ENCODE assay signal across 9 cellular contexts in genomic region chr2:65031341-65032015, GRCh38. TPM values are rescaled to one million over a fixed set of nuclear protein-coding genes. Genes with fewer than 3 reads are reported as not detected.
DNase-seq lines count a peak whose midpoint lies in the region; ATAC-seq lines count a peak whose summit lies in the region.
"Had no signal": no experiment of that assay in that cellular context is flagged by ENCODE, and none has a peak within 500 bp of the region (broad histone marks: within the 10 kb centered on the region; RNA-seq: fewer than 3 reads in every experiment).

No MANE protein-coding gene starts in this region.

- no peak overlapping the region for H3K27ac Mint-ChIP-seq in activated CD4-positive, alpha-beta memory T cell treated with anti-CD3 and anti-CD28 coated beads for 36 hours
- no peak overlapping the region for H3K27ac Mint-ChIP-seq in activated CD4-positive, alpha-beta memory T cell treated with anti-CD3 and anti-CD28 coated beads, Interleukin-2, amount 10 ng/mL, durations not matched to agents 7 days and 5 days
- peak overlapping the region; percentile 34 for H3K27ac Mint-ChIP-seq in activated T-helper 17 cell treated with anti-CD3 and anti-CD28 coated beads, Interleukin-2, amount 50 U/mL, for 72 hours

- H3K9me3 ChIP-seq in SJCRH30 (replicated peaks): no peaks in the 10 kb centered on the region
- H3K9me3 ChIP-seq: heart right ventricle had no signal

- DNase-seq in activated CD4-positive, alpha-beta memory T cell treated with anti-CD3 and anti-CD28 coated beads for 36 hours: peak; percentile 13
- DNase-seq in activated CD4-positive, alpha-beta memory T cell treated with anti-CD3 and anti-CD28 coated beads, Interleukin-2, amount 10 ng/mL, durations not matched to agents 7 days and 5 days: no peak
- DNase-seq in NAMALWA (ENCODE audit: low spot score): peak; percentile 76
- peak; percentile 75 for DNase-seq in pons (ENCODE audit: low spot score)
- DNase-seq in SJCRH30: no peak
- no peak for DNase-seq in NCI-H1930 (lab: John Stamatoyannopoulos, UW)
- DNase-seq in activated CD4-positive, alpha-beta T cell treated with anti-CD3 and anti-CD28 coated beads, Interleukin-2, amount 50 U/mL, for 48 hours: no peak
- DNase-seq: heart right ventricle had no signal

- H3K4me3 Mint-ChIP-seq in activated CD4-positive, alpha-beta memory T cell treated with anti-CD3 and anti-CD28 coated beads for 36 hours: no peak overlapping the region
- no peak overlapping the region for H3K4me3 Mint-ChIP-seq in activated CD4-positive, alpha-beta memory T cell treated with anti-CD3 and anti-CD28 coated beads, Interleukin-2, amount 10 ng/mL, durations not matched to agents 7 days and 5 days
- peak overlapping the region; percentile 54 for H3K4me3 Mint-ChIP-seq in activated T-helper 17 cell treated with anti-CD3 and anti-CD28 coated beads, Interleukin-2, amount 50 U/mL, for 72 hours

- CTCF ChIA-PET in activated CD4-positive, alpha-beta memory T cell treated with anti-CD3 and anti-CD28 coated beads for 36 hours (lab: Charles Lee): interaction anchor here (1.0 to 14.0 kb wide), 5 partner anchors 9 to 112 kb away, joined by 3 to 232 read pairs (median 6); no protein-coding TSS in a partner anchor
- CTCF ChIA-PET in activated CD4-positive, alpha-beta memory T cell treated with anti-CD3 and anti-CD28 coated beads, Interleukin-2, amount 10 ng/mL, durations not matched to agents 7 days and 5 days (lab: Charles Lee): interaction anchor here (0.7 to 6.2 kb wide), 2 partner anchors 114 to 117 kb away, joined by 3 to 53 read pairs; no protein-coding TSS in a partner anchor

- peaks cover 23% of the 10 kb centered on the region for H3K4me1 Mint-ChIP-seq in activated CD4-positive, alpha-beta memory T cell treated with anti-CD3 and anti-CD28 coated beads for 36 hours (ENCODE audit: low read depth)
- peaks cover 23% of the 10 kb centered on the region for H3K4me1 Mint-ChIP-seq in activated CD4-positive, alpha-beta memory T cell treated with anti-CD3 and anti-CD28 coated beads, Interleukin-2, amount 10 ng/mL, durations not matched to agents 7 days and 5 days
- H3K4me1 Mint-ChIP-seq in activated T-helper 17 cell treated with anti-CD3 and anti-CD28 coated beads, Interleukin-2, amount 50 U/mL, for 72 hours: peaks cover 12% of the 10 kb centered on the region

- no peaks in the 10 kb centered on the region for H3K27me3 Mint-ChIP-seq in activated CD4-positive, alpha-beta memory T cell treated with anti-CD3 and anti-CD28 coated beads for 36 hours
- no peaks in the 10 kb centered on the region for H3K27me3 Mint-ChIP-seq in activated CD4-positive, alpha-beta memory T cell treated with anti-CD3 and anti-CD28 coated beads, Interleukin-2, amount 10 ng/mL, durations not matched to agents 7 days and 5 days
- no peaks in the 10 kb centered on the region for H3K27me3 Mint-ChIP-seq in activated T-helper 17 cell treated with anti-CD3 and anti-CD28 coated beads, Interleukin-2, amount 50 U/mL, for 72 hours

- no peaks in the 10 kb centered on the region for H3K9me3 Mint-ChIP-seq in activated CD4-positive, alpha-beta memory T cell treated with anti-CD3 and anti-CD28 coated beads for 36 hours
- no peaks in the 10 kb centered on the region for H3K9me3 Mint-ChIP-seq in activated CD4-positive, alpha-beta memory T cell treated with anti-CD3 and anti-CD28 coated beads, Interleukin-2, amount 10 ng/mL, durations not matched to agents 7 days and 5 days
- no peaks in the 10 kb centered on the region for H3K9me3 Mint-ChIP-seq in activated T-helper 17 cell treated with anti-CD3 and anti-CD28 coated beads, Interleukin-2, amount 50 U/mL, for 72 hours

- no peaks in the 10 kb centered on the region for H3K36me3 Mint-ChIP-seq in activated CD4-positive, alpha-beta memory T cell treated with anti-CD3 and anti-CD28 coated beads for 36 hours
- no peaks in the 10 kb centered on the region for H3K36me3 Mint-ChIP-seq in activated CD4-positive, alpha-beta memory T cell treated with anti-CD3 and anti-CD28 coated beads, Interleukin-2, amount 10 ng/mL, durations not matched to agents 7 days and 5 days (ENCODE audit: low read depth)
- H3K36me3 Mint-ChIP-seq in activated T-helper 17 cell treated with anti-CD3 and anti-CD28 coated beads, Interleukin-2, amount 50 U/mL, for 72 hours (ENCODE audit: low read depth): no peaks in the 10 kb centered on the region

- no peaks in the 10 kb centered on the region for H3K36me3 ChIP-seq in SJCRH30
- H3K36me3 ChIP-seq: heart right ventricle had no signal

- H3K27me3 ChIP-seq in SJCRH30: no peaks in the 10 kb centered on the region
- H3K27me3 ChIP-seq: heart right ventricle had no signal

- ATAC-seq in activated T-helper 17 cell treated with anti-CD3 and anti-CD28 coated beads, Interleukin-2, amount 50 U/mL, for 72 hours (replicated peaks): peak; percentile 2

- H3K27ac ChIP-seq in SJCRH30: no peak overlapping the region
- H3K27ac ChIP-seq: heart right ventricle had no signal

- intact Hi-C loops in activated CD4-positive, alpha-beta memory T cell treated with anti-CD3 and anti-CD28 coated beads for 36 hours (cut with micrococcal nuclease): loop anchor here (2.0 kb wide), 1 partner anchor 43 kb away; the partner anchor contains the start of gene SLC1A4

- peaks cover 18% of the 10 kb centered on the region for H3K4me1 ChIP-seq in SJCRH30

- POLR2A ChIA-PET in activated CD4-positive, alpha-beta memory T cell treated with anti-CD3 and anti-CD28 coated beads for 36 hours (lab: Charles Lee): interaction anchor here (1.0 kb wide), 1 partner anchor 86 kb away, joined by 3 read pairs; no protein-coding TSS in a partner anchor
- POLR2A ChIA-PET in activated CD4-positive, alpha-beta memory T cell treated with anti-CD3 and anti-CD28 coated beads, Interleukin-2, amount 10 ng/mL, durations not matched to agents 7 days and 5 days (lab: Charles Lee): interaction anchor here (0.7 to 1.6 kb wide), 5 partner anchors 13 to 114 kb away, joined by 3 to 6 read pairs (median 4); partner anchors contain the start of genes CEP68 and RAB1A

- no peak overlapping the region for H3K4me3 ChIP-seq in SJCRH30
- H3K4me3 ChIP-seq: heart right ventricle had no signal

RNA-seq across cellular contexts. Expression of gene CEP68, which starts 24.7 kb away (rescaled TPM):
- 1 to 10 TPM; 6.6 to 8.0 TPM for total RNA-seq in activated CD4-positive, alpha-beta memory T cell treated with anti-CD3 and anti-CD28 coated beads for 36 hours
- 10 to 100 TPM; 12.8 to 13.3 TPM for total RNA-seq in activated CD4-positive, alpha-beta memory T cell treated with anti-CD3 and anti-CD28 coated beads, Interleukin-2, amount 10 ng/mL, durations not matched to agents 7 days and 5 days
- 10 to 100 TPM in 1 of 2 donors, 1 to 10 TPM in 1; 6.9 to 10.5 TPM for total RNA-seq in activated T-helper 17 cell treated with anti-CD3 and anti-CD28 coated beads, Interleukin-2, amount 50 U/mL, for 72 hours
- 13.7 and 14.1 TPM in 2 replicates for total RNA-seq in SJCRH30 (2014; rRNA removed; shearing (Covaris generic))

RNA-seq across cellular contexts. Expression of gene SLC1A4, which starts 42.3 kb away (rescaled TPM):
- 10 to 100 TPM; 15.9 TPM for total RNA-seq in activated CD4-positive, alpha-beta memory T cell treated with anti-CD3 and anti-CD28 coated beads for 36 hours
- total RNA-seq in activated CD4-positive, alpha-beta memory T cell treated with anti-CD3 and anti-CD28 coated beads, Interleukin-2, amount 10 ng/mL, durations not matched to agents 7 days and 5 days: 10 to 100 TPM; 75.1 to 79.7 TPM
- total RNA-seq in activated T-helper 17 cell treated with anti-CD3 and anti-CD28 coated beads, Interleukin-2, amount 50 U/mL, for 72 hours: 10 to 100 TPM in 1 of 2 donors, 1 to 10 TPM in 1; 8.0 to 44.3 TPM
- total RNA-seq in SJCRH30 (2014; rRNA removed; shearing (Covaris generic)): 2.6 and 3.5 TPM in 2 replicates

Comparison
In these comparisons a context has a peak if more than half of its experiments do, and no peak if none do; other contexts are left out.
1. DNase-seq: peak in activated CD4-positive, alpha-beta memory T cell treated with anti-CD3 and anti-CD28 coated beads for 36 hours (single experiment), NAMALWA (single experiment) and pons (single experiment); none in activated CD4-positive, alpha-beta memory T cell treated with anti-CD3 and anti-CD28 coated beads, Interleukin-2, amount 10 ng/mL, durations not matched to agents 7 days and 5 days (single experiment), SJCRH30 (0 of 2), NCI-H1930 (0 of 2) and activated CD4-positive, alpha-beta T cell treated with anti-CD3 and anti-CD28 coated beads, Interleukin-2, amount 50 U/mL, for 48 hours (0 of 2).